In the genomic region with DNA sequence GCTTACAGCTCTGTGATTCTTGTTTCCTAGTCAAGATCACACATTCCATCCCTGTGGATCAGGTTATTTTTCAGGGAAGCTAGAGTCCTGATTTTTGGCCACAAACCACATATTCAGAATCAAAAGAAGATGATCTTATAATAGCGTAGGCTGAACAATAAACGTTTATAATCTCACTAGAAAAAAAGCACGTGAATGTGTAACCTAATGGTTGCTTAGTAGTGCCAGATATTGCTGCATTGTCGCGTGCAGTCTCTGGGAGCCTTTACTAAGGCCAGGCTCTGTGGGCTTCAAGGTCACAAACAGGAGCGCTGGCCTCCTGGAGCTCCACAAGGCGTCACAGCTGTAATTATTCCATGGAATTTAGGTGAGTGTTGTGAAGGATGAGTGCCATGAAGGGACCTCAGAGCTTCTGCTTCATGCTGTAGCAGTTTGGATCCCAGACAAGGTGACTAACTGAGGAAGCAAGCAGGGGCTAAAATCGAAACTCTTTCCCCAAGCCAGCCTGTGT, we compare ENCODE assay signal across 10 cellular contexts. TPM values are rescaled to one million over a fixed set of nuclear protein-coding genes. Genes with fewer than 3 reads are reported as not detected.
DNase-seq lines count a peak whose midpoint lies in the region; ATAC-seq, FAIRE-seq and TF ChIP-seq lines count a peak whose summit lies in the region.
"Had no signal": no experiment of that assay in that cellular context is flagged by ENCODE, and none has a peak within 500 bp of the region (broad histone marks: within the 10 kb centered on the region; RNA-seq: fewer than 3 reads in every experiment).

No MANE protein-coding gene starts in this region.

- POLR2A ChIA-PET in HepG2 (lab: Yijun Ruan, JAX) = interaction anchor here (0.9 to 3.9 kb wide), 6 partner anchors 9 to 53 kb away, joined by 3 to 31 read pairs (median 8); no protein-coding TSS in a partner anchor

- CTCF ChIA-PET in HepG2 (lab: Yijun Ruan, JAX; ENCODE audit: low intra/inter-chr PET ratio, low total read pairs) = no interaction called here

- DNase-seq in activated CD4-positive, alpha-beta T cell treated with anti-CD3 and anti-CD28 coated beads, Interleukin-2, amount 10 ng/mL, durations not matched to agents 24 days and 14 days = peak; percentile 62
- DNase-seq in activated CD4-positive, alpha-beta T cell treated with anti-CD3 and anti-CD28 coated beads for 4 hours = no peak
- no peak for DNase-seq in activated naive CD8-positive, alpha-beta T cell treated with anti-CD3 and anti-CD28 coated beads for 36 hours
- DNase-seq in HepG2 (ENCODE audit: low spot score) (no peak), substantia nigra (lab: John Stamatoyannopoulos, UW) (no peak), germinal center (ENCODE audit: low spot score) (no peak)
- DNase-seq: NCI-H1092 treated with DMSO at 0.1 percent for 48 hours had no signal

- no peaks in the 10 kb centered on the region for H4K20me1 ChIP-seq in HepG2 (ENCODE audit: insufficient read depth, low read length)

- H3K27me3 Mint-ChIP-seq in activated CD4-positive, alpha-beta T cell treated with anti-CD3 and anti-CD28 coated beads, Interleukin-2, amount 10 ng/mL, durations not matched to agents 24 days and 14 days = no peaks in the 10 kb centered on the region
- no peaks in the 10 kb centered on the region for H3K27me3 Mint-ChIP-seq in activated naive CD8-positive, alpha-beta T cell treated with anti-CD3 and anti-CD28 coated beads for 36 hours

- no peaks in the 10 kb centered on the region for H3K27me3 ChIP-seq in HepG2 (ENCODE audit: control insufficient read depth in 1 of 2, insufficient read depth in 2 of 2, low read length in 2 of 2)

- peaks cover 20% of the 10 kb centered on the region for H3K36me3 Mint-ChIP-seq in activated CD4-positive, alpha-beta T cell treated with anti-CD3 and anti-CD28 coated beads, Interleukin-2, amount 10 ng/mL, durations not matched to agents 24 days and 14 days (ENCODE audit: low read depth)
- H3K36me3 Mint-ChIP-seq in activated naive CD8-positive, alpha-beta T cell treated with anti-CD3 and anti-CD28 coated beads for 36 hours = peaks cover 14% of the 10 kb centered on the region

- H3K9me3 Mint-ChIP-seq in activated CD4-positive, alpha-beta T cell treated with anti-CD3 and anti-CD28 coated beads, Interleukin-2, amount 10 ng/mL, durations not matched to agents 24 days and 14 days = no peaks in the 10 kb centered on the region
- no peaks in the 10 kb centered on the region for H3K9me3 Mint-ChIP-seq in activated naive CD8-positive, alpha-beta T cell treated with anti-CD3 and anti-CD28 coated beads for 36 hours

- peak; percentile 87 for ATAC-seq in HepG2
- no peak for ATAC-seq in GM21619 (IDR thresholded peaks at IDR 0.05; ENCODE audit: unreplicated experiment)
- ATAC-seq in HG02852 (IDR thresholded peaks at IDR 0.05; ENCODE audit: unreplicated experiment) = no peak

- no peaks in the 10 kb centered on the region for H3K9me3 ChIP-seq in HepG2 (ENCODE audit: low read length)

- FAIRE-seq in HepG2 (lab: Jason Lieb, UNC) = peak; percentile 85
- FAIRE-seq: islet of Langerhans had no signal

- peaks cover 52% of the 10 kb centered on the region for H3K4me1 Mint-ChIP-seq in activated CD4-positive, alpha-beta T cell treated with anti-CD3 and anti-CD28 coated beads, Interleukin-2, amount 10 ng/mL, durations not matched to agents 24 days and 14 days
- peaks cover 30% of the 10 kb centered on the region for H3K4me1 Mint-ChIP-seq in activated naive CD8-positive, alpha-beta T cell treated with anti-CD3 and anti-CD28 coated beads for 36 hours

- H3K79me2 ChIP-seq in HepG2 (ENCODE audit: insufficient read depth, low read length) = no peaks in the 10 kb centered on the region

- H3K9ac ChIP-seq in HepG2 (ENCODE audit: insufficient read depth, low read depth, low read length) = peak overlapping the region; percentile 55

- BruUV-seq in HepG2 (replicated peaks; lab: Mats Ljungman, UMichigan) = no TSS peak

- no peak for TF ChIP-seq RAD21 in HepG2 (CRISPR knock-in tag; IDR thresholded peaks at IDR 0.05)

- H2AFZ ChIP-seq in HepG2 (ENCODE audit: low read length) = peak overlapping the region; percentile 87

- peak overlapping the region; percentile 63 for H3K27ac Mint-ChIP-seq in activated CD4-positive, alpha-beta T cell treated with anti-CD3 and anti-CD28 coated beads, Interleukin-2, amount 10 ng/mL, durations not matched to agents 24 days and 14 days
- H3K27ac Mint-ChIP-seq in activated naive CD8-positive, alpha-beta T cell treated with anti-CD3 and anti-CD28 coated beads for 36 hours = peak overlapping the region; percentile 56

- WGBS in HepG2 (ENCODE audit: low lambda C conversion rate) = 7% methylated on average over 8 of the region's 8 CpGs

- peak overlapping the region; percentile 80 for H3K4me2 ChIP-seq in HepG2 (ENCODE audit: low read depth, low read length)

- H3K4me1 ChIP-seq in HepG2 (ENCODE audit: insufficient read depth, low read length) = peaks cover 33% of the 10 kb centered on the region

- H3K27ac ChIP-seq in HepG2 (ENCODE audit: extremely low read length, insufficient read depth, low read length) = peak overlapping the region; percentile 36
- peak overlapping the region; percentile 7 for H3K27ac ChIP-seq in substantia nigra (ENCODE audit: low read depth, low read length, poor library complexity, severe bottlenecking)

- H3K4me3 Mint-ChIP-seq in activated CD4-positive, alpha-beta T cell treated with anti-CD3 and anti-CD28 coated beads, Interleukin-2, amount 10 ng/mL, durations not matched to agents 24 days and 14 days = peak overlapping the region; percentile 42
- H3K4me3 Mint-ChIP-seq in activated naive CD8-positive, alpha-beta T cell treated with anti-CD3 and anti-CD28 coated beads for 36 hours = no peak overlapping the region

- in situ Hi-C loops in HepG2 (cut with HindIII; ENCODE audit: extremely low pct_ligation_motif_present, low pct_unique_long_range_greater_than_20kb) = no loop called here

- no peak for TF ChIP-seq EP300 in HepG2 (IDR thresholded peaks at IDR 0.05; ENCODE audit: low read depth in 2 of 2, low read length in 2 of 2)
- no peak for TF ChIP-seq EP300 in HepG2 (CRISPR knock-in tag; IDR thresholded peaks at IDR 0.05; ENCODE audit: borderline replicate concordance)

- no peaks in the 10 kb centered on the region for H3K36me3 ChIP-seq in HepG2 (replicated peaks in 1 of 2; ENCODE audit: control insufficient read depth in 1 of 2, insufficient read depth in 2 of 2, low read length in 2 of 2)

- TF ChIP-seq POLR2A in HepG2 (IDR thresholded peaks at IDR 0.05; ENCODE audit: insufficient read depth in 1 of 2, low read depth in 2 of 2, low read length in 2 of 2) = no peak

- peak overlapping the region; percentile 36 to 53 (median 46); a peak in 5 of 6 replicates for H3K4me3 ChIP-seq in HepG2 (replicated peaks in 1 of 3; ENCODE audit: insufficient read depth in 1 of 3, low read depth in 2 of 3, low read length in 3 of 3)

- intact Hi-C loops in activated CD4-positive, alpha-beta T cell treated with anti-CD3 and anti-CD28 coated beads, Interleukin-2, amount 10 ng/mL, durations not matched to agents 24 days and 14 days (cut with micrococcal nuclease) = no loop called here
- intact Hi-C loops in HepG2 (cut with micrococcal nuclease; ENCODE audit: unreplicated experiment) = no loop called here

- 0 out of 2 replicates have a peak, but pooled peaks have one; percentile 2 for TF ChIP-seq CTCF in HepG2 (CRISPR knock-in tag; IDR thresholded peaks at IDR 0.05)

RNA-seq across cellular contexts. Expression of a gene that starts 17.4 kb away (rescaled TPM):
- total RNA-seq in activated CD4-positive, alpha-beta T cell treated with anti-CD3 and anti-CD28 coated beads, Interleukin-2, amount 10 ng/mL, durations not matched to agents 24 days and 14 days = 47.4 and 48.5 TPM in 2 replicates
- total RNA-seq in activated naive CD8-positive, alpha-beta T cell treated with anti-CD3 and anti-CD28 coated beads for 36 hours = 10 to 100 TPM; 26.0 to 26.1 TPM
- 37.2 and 39.6 TPM in 2 replicates for total RNA-seq in HepG2 (2016; rRNA removed; fragmentation: Illumina TruSeq; extraction: Trizol)
- total RNA-seq in HepG2 (2016; cell fraction: cytosol; rRNA removed; fragmentation: Illumina TruSeq; extraction: Trizol; ENCODE audit: low read depth) = 7.8 TPM in 2 replicates
- total RNA-seq in HepG2 (2016; cell fraction: insoluble cytoplasmic fraction; rRNA removed; fragmentation: Illumina TruSeq; extraction: Trizol) = 39.5 and 39.9 TPM in 2 replicates
- total RNA-seq in HepG2 (2016; cell fraction: membrane; rRNA removed; fragmentation: Illumina TruSeq; extraction: Trizol) = 22.3 and 22.5 TPM in 2 replicates
- 31.7 and 35.6 TPM in 2 replicates for total RNA-seq in HepG2 (2016; cell fraction: nucleus; rRNA removed; fragmentation: Illumina TruSeq; extraction: Trizol)
- polyA plus RNA-seq in HepG2 (2011; rRNA removed) = 18.8 and 20.1 TPM in 2 replicates
- polyA plus RNA-seq in HepG2 (2011; cell fraction: cytosol; rRNA removed) = 14.5 and 17.0 TPM in 2 replicates
- polyA plus RNA-seq in HepG2 (2011; cell fraction: nucleus; rRNA removed) = 9.6 and 9.9 TPM in 2 replicates
- polyA plus RNA-seq in HepG2 (2012) = 30.9 and 36.9 TPM in 2 replicates
- polyA plus RNA-seq in HepG2 (2016; cell fraction: cytosol; fragmentation: Illumina TruSeq; extraction: Trizol; ENCODE audit: low read depth) = 3.1 TPM in 2 replicates
- 48.4 and 51.0 TPM in 2 replicates for polyA plus RNA-seq in HepG2 (2016; cell fraction: insoluble cytoplasmic fraction; fragmentation: Illumina TruSeq; extraction: Trizol; ENCODE audit: low read depth)
- polyA plus RNA-seq in HepG2 (2016; cell fraction: membrane; fragmentation: Illumina TruSeq; extraction: Trizol; ENCODE audit: low read depth) = 11.6 TPM in 2 replicates
- polyA plus RNA-seq in HepG2 (2016; cell fraction: nucleus; fragmentation: Illumina TruSeq; extraction: Trizol; ENCODE audit: insufficient read depth, low read depth) = 40.3 and 40.5 TPM in 2 replicates
- 10.2 and 11.3 TPM in 2 replicates for polyA minus RNA-seq in HepG2 (2011; rRNA and poly(A)+ RNA removed; ENCODE audit: low replicate concordance)
- 18.2 and 23.5 TPM in 2 replicates for polyA minus RNA-seq in HepG2 (2011; cell fraction: cytosol; rRNA and poly(A)+ RNA removed)
- 27.1 and 37.2 TPM in 2 replicates for polyA minus RNA-seq in HepG2 (2011; cell fraction: nucleus; rRNA and poly(A)+ RNA removed)

RNA-seq across cellular contexts. Expression of a gene that starts 38.6 kb away (rescaled TPM):
- total RNA-seq in activated CD4-positive, alpha-beta T cell treated with anti-CD3 and anti-CD28 coated beads, Interleukin-2, amount 10 ng/mL, durations not matched to agents 24 days and 14 days = 9.4 and 12.1 TPM in 2 replicates
- 10 to 100 TPM; 10.3 to 11.3 TPM for total RNA-seq in activated naive CD8-positive, alpha-beta T cell treated with anti-CD3 and anti-CD28 coated beads for 36 hours
- total RNA-seq in HepG2 (2016; rRNA removed; fragmentation: Illumina TruSeq; extraction: Trizol) = 1.2 and 1.4 TPM in 2 replicates
- 1.2 TPM in 1 of 2 replicates, not detected in the other for total RNA-seq in HepG2 (2016; cell fraction: cytosol; rRNA removed; fragmentation: Illumina TruSeq; extraction: Trizol; ENCODE audit: low read depth)
- total RNA-seq in HepG2 (2016; cell fraction: insoluble cytoplasmic fraction; rRNA removed; fragmentation: Illumina TruSeq; extraction: Trizol) = 1.3 TPM in 2 replicates
- total RNA-seq in HepG2 (2016; cell fraction: membrane; rRNA removed; fragmentation: Illumina TruSeq; extraction: Trizol) = 1.00 and 1.5 TPM in 2 replicates
- total RNA-seq in HepG2 (2016; cell fraction: nucleus; rRNA removed; fragmentation: Illumina TruSeq; extraction: Trizol) = 0.99 and 1.4 TPM in 2 replicates
- 1.5 and 2.0 TPM in 2 replicates for polyA plus RNA-seq in HepG2 (2011; rRNA removed)
- polyA plus RNA-seq in HepG2 (2011; cell fraction: cytosol; rRNA removed) = 0.97 and 1.0 TPM in 2 replicates
- polyA plus RNA-seq in HepG2 (2011; cell fraction: nucleus; rRNA removed) = 4.7 and 5.3 TPM in 2 replicates
- 0.60 and 2.4 TPM in 2 replicates for polyA plus RNA-seq in HepG2 (2012)
- polyA plus RNA-seq in HepG2 (2016; cell fraction: cytosol; fragmentation: Illumina TruSeq; extraction: Trizol; ENCODE audit: low read depth) = 0.41 and 0.74 TPM in 2 replicates
- 0.99 and 1.1 TPM in 2 replicates for polyA plus RNA-seq in HepG2 (2016; cell fraction: insoluble cytoplasmic fraction; fragmentation: Illumina TruSeq; extraction: Trizol; ENCODE audit: low read depth)
- 1.0 and 1.8 TPM in 2 replicates for polyA plus RNA-seq in HepG2 (2016; cell fraction: membrane; fragmentation: Illumina TruSeq; extraction: Trizol; ENCODE audit: low read depth)
- 4.4 and 4.9 TPM in 2 replicates for polyA plus RNA-seq in HepG2 (2016; cell fraction: nucleus; fragmentation: Illumina TruSeq; extraction: Trizol; ENCODE audit: insufficient read depth, low read depth)
- 1.8 TPM in 1 of 2 replicates, not detected in the other for polyA minus RNA-seq in HepG2 (2011; rRNA and poly(A)+ RNA removed; ENCODE audit: low replicate concordance)
- 0.69 TPM in 1 of 2 replicates, not detected in the other for polyA minus RNA-seq in HepG2 (2011; cell fraction: cytosol; rRNA and poly(A)+ RNA removed)
- 1.9 and 2.9 TPM in 2 replicates for polyA minus RNA-seq in HepG2 (2011; cell fraction: nucleus; rRNA and poly(A)+ RNA removed)

RNA-seq across cellular contexts. Expression of a gene that starts 50.8 kb away (rescaled TPM):
- total RNA-seq in activated CD4-positive, alpha-beta T cell treated with anti-CD3 and anti-CD28 coated beads, Interleukin-2, amount 10 ng/mL, durations not matched to agents 24 days and 14 days = 4.1 and 5.2 TPM in 2 replicates
- 1 to 10 TPM; 2.3 to 3.1 TPM for total RNA-seq in activated naive CD8-positive, alpha-beta T cell treated with anti-CD3 and anti-CD28 coated beads for 36 hours
- total RNA-seq in HepG2 (2016; rRNA removed; fragmentation: Illumina TruSeq; extraction: Trizol) = 0.20 TPM in 1 of 2 replicates, not detected in the other
- total RNA-seq in HepG2 (2016; cell fraction: cytosol; rRNA removed; fragmentation: Illumina TruSeq; extraction: Trizol; ENCODE audit: low read depth) = 0.10 TPM in 1 of 2 replicates, not detected in the other
- total RNA-seq in HepG2 (2016; cell fraction: insoluble cytoplasmic fraction; rRNA removed; fragmentation: Illumina TruSeq; extraction: Trizol) = 0.06 and 0.13 TPM in 2 replicates
- 0.06 and 0.48 TPM in 2 replicates for total RNA-seq in HepG2 (2016; cell fraction: membrane; rRNA removed; fragmentation: Illumina TruSeq; extraction: Trizol)
- total RNA-seq in HepG2 (2016; cell fraction: nucleus; rRNA removed; fragmentation: Illumina TruSeq; extraction: Trizol) = 0.09 and 0.37 TPM in 2 replicates
- 0.16 and 0.84 TPM in 2 replicates for polyA plus RNA-seq in HepG2 (2011; rRNA removed)
- 0.05 and 0.30 TPM in 2 replicates for polyA plus RNA-seq in HepG2 (2011; cell fraction: cytosol; rRNA removed)
- 0.13 and 0.14 TPM in 2 replicates for polyA plus RNA-seq in HepG2 (2011; cell fraction: nucleus; rRNA removed)
- 0.19 and 0.62 TPM in 2 replicates for polyA plus RNA-seq in HepG2 (2012)
- polyA plus RNA-seq in HepG2 (2016; cell fraction: cytosol; fragmentation: Illumina TruSeq; extraction: Trizol; ENCODE audit: low read depth) = 0.25 and 0.29 TPM in 2 replicates
- 0.04 and 0.07 TPM in 2 replicates for polyA plus RNA-seq in HepG2 (2016; cell fraction: insoluble cytoplasmic fraction; fragmentation: Illumina TruSeq; extraction: Trizol; ENCODE audit: low read depth)
- polyA plus RNA-seq in HepG2 (2016; cell fraction: membrane; fragmentation: Illumina TruSeq; extraction: Trizol; ENCODE audit: low read depth) = not detected in 2 replicates
- polyA plus RNA-seq in HepG2 (2016; cell fraction: nucleus; fragmentation: Illumina TruSeq; extraction: Trizol; ENCODE audit: insufficient read depth, low read depth) = 1.4 TPM in 1 of 2 replicates, not detected in the other
- polyA minus RNA-seq in HepG2 (2011; rRNA and poly(A)+ RNA removed; ENCODE audit: low replicate concordance) = 0.66 and 1.8 TPM in 2 replicates
- 0.18 TPM in 1 of 2 replicates, not detected in the other for polyA minus RNA-seq in HepG2 (2011; cell fraction: cytosol; rRNA and poly(A)+ RNA removed)
- polyA minus RNA-seq in HepG2 (2011; cell fraction: nucleus; rRNA and poly(A)+ RNA removed) = 0.50 and 1.7 TPM in 2 replicates
